ENCODE assay signal across 1 cellular context in genomic region chr7:67040832-67041231, GRCh38.
TF ChIP-seq lines count a peak whose summit lies in the region.

No MANE protein-coding gene starts in this region.

TF ChIP-seq in neural cell, 6 proteins besides CTCF, POLR2A, EP300 and RAD21:
- TF ChIP-seq SMC3 (conservative IDR thresholded peaks at IDR 0.05; ENCODE audit: poor library complexity) = peak; percentile 6
